ENCODE assay signal across 29 cellular contexts in genomic region chr17:67324330-67324729, GRCh38.
"Had no signal": no experiment of that assay in that cellular context is flagged by ENCODE, and none has a peak within 500 bp of the region (broad histone marks: within the 10 kb centered on the region; RNA-seq: fewer than 3 reads in every experiment).

No MANE protein-coding gene starts in this region.

- H3K36me3 ChIP-seq: adrenal gland, colonic mucosa, esophagus muscularis mucosa, gastrocnemius medialis, heart left ventricle had no signal

- DNase-seq: activated CD4-positive, alpha-beta memory T cell treated with anti-CD3 and anti-CD28 coated beads for 36 hours; activated CD4-positive, alpha-beta T cell treated with anti-CD3 and anti-CD28 coated beads for 36 hours; activated CD4-positive, alpha-beta T cell treated with anti-CD3 and anti-CD28 coated beads, Interleukin-2, amount 10 ng/mL, durations not matched to agents 24 days and 14 days; activated CD4-positive, CD25-positive, alpha-beta regulatory T cell; activated CD4-positive, CD25-positive, alpha-beta regulatory T cell treated with anti-CD3 and anti-CD28 coated beads, Interleukin-2, amount 50 U/mL, for 72 hours; activated CD8-positive, alpha-beta memory T cell treated with anti-CD3 and anti-CD28 coated beads, Interleukin-2, amount 10 ng/mL, durations not matched to agents 7 days and 5 days; activated CD8-positive, alpha-beta memory T cell treated with anti-CD3 and anti-CD28 coated beads, Interleukin-2, amount 50 U/mL, for 4 hours; activated CD8-positive, alpha-beta T cell treated with anti-CD3 and anti-CD28 coated beads, Interleukin-2, amount 10 ng/mL, durations not matched to agents 7 days and 5 days; activated effector memory CD4-positive, alpha-beta T cell treated with anti-CD3 and anti-CD28 coated beads, Interleukin-2, amount 50 U/mL, for 16 hours; activated naive CD4-positive, alpha-beta T cell treated with anti-CD3 and anti-CD28 coated beads for 36 hours; activated naive CD8-positive, alpha-beta T cell treated with anti-CD3 and anti-CD28 coated beads for 36 hours; activated naive CD8-positive, alpha-beta T cell treated with anti-CD3 and anti-CD28 coated beads, Interleukin-2, amount 50 U/mL, for 24 hours; activated T-cell treated with anti-CD3 and anti-CD28 coated beads, Interleukin-2, amount 50 U/mL, for 1 hour; activated T-cell treated with anti-CD3 and anti-CD28 coated beads, Interleukin-2, amount 50 U/mL, for 48 hours; amygdala; aorta; body of pancreas; central memory CD4-positive, alpha-beta T cell; cerebellar nuclear complex; colonic mucosa; effector memory CD4-positive, alpha-beta T cell; erythroblast; gastrocnemius medialis; glutamatergic neuron; heart left ventricle; T-helper 2 cell had no signal

- H3K27ac ChIP-seq: adrenal gland, body of pancreas, colonic mucosa, esophagus muscularis mucosa, foreskin keratinocyte, gastrocnemius medialis, heart left ventricle had no signal

- ATAC-seq: activated CD4-positive, alpha-beta T cell treated with anti-CD3 and anti-CD28 coated beads for 36 hours; activated CD8-positive, alpha-beta memory T cell treated with anti-CD3 and anti-CD28 coated beads, Interleukin-2, amount 10 ng/mL, durations not matched to agents 7 days and 5 days; activated CD8-positive, alpha-beta T cell treated with anti-CD3 and anti-CD28 coated beads, Interleukin-2, amount 10 ng/mL, durations not matched to agents 7 days and 5 days; activated naive CD8-positive, alpha-beta T cell treated with anti-CD3 and anti-CD28 coated beads, Interleukin-2, amount 50 U/mL, for 24 hours; body of pancreas; gastrocnemius medialis; heart left ventricle had no signal

- H3K4me3 ChIP-seq: adrenal gland, body of pancreas, colonic mucosa, esophagus muscularis mucosa, gastrocnemius medialis, heart left ventricle had no signal

- H3K27me3 ChIP-seq: adrenal gland, body of pancreas, colonic mucosa, esophagus muscularis mucosa, foreskin keratinocyte, gastrocnemius medialis, heart left ventricle had no signal

- H3K9me3 ChIP-seq: adrenal gland, body of pancreas, colonic mucosa, esophagus muscularis mucosa, gastrocnemius medialis had no signal

- H3K4me1 ChIP-seq: adrenal gland, body of pancreas, colonic mucosa, esophagus muscularis mucosa, foreskin keratinocyte, gastrocnemius medialis, heart left ventricle had no signal
